In the genomic region with DNA sequence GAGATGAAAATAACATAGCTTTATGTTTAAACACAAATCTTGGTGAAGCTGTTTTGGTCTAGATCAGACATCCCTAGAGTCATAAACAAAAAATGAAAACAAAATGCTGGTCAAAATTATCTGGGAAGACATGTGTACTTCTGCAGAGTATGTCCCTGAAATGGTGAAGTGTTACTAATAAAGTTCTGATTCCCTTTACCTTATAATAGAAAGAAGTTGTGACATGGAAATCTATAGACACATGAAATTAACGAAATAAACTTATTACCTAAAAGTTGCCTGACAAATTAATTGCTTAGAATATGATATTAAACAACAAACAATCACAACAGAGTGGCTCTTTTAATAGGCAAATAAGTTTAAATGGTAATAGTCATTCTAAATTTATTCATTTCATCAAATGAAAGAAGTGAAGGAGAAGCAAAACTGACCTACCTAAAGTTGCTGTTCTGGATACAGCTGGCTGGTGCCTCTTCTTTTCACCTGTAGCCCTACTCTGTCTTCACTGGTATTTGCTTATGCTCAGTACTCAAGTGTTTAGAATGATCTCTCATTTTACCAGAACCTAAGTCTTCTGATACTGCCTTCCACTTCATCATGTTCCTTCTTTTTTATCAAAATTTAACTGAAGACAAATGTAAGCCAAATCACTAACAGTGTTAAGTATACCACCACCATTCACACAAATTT, we compare ENCODE assay signal across 16 cellular contexts. TPM values are rescaled to one million over a fixed set of nuclear protein-coding genes. Genes with fewer than 3 reads are reported as not detected.
DNase-seq lines count a peak whose midpoint lies in the region; ATAC-seq and TF ChIP-seq lines count a peak whose summit lies in the region.
"Had no signal": no experiment of that assay in that cellular context is flagged by ENCODE, and none has a peak within 500 bp of the region (broad histone marks: within the 10 kb centered on the region; RNA-seq: fewer than 3 reads in every experiment).

No MANE protein-coding gene starts in this region.

- CTCF ChIA-PET in activated B cell treated with CpG ODN at 0.5 μM for 24 hours (lab: Charles Lee): no interaction called here

- H3K4me3 Mint-ChIP-seq in activated B cell treated with CpG ODN at 0.5 μM for 24 hours (peak overlapping the region; percentile 17), memory B cell (no peak overlapping the region), progenitor cell of endocrine pancreas (ENCODE audit: low read depth) (no peak overlapping the region)
- H3K4me3 Mint-ChIP-seq: HFFc6, nephron progenitor cell, WTC11 had no signal

- ATAC-seq in GM18511 (IDR thresholded peaks at IDR 0.05; ENCODE audit: unreplicated experiment) (peak; percentile 65), HG02623 (IDR thresholded peaks at IDR 0.05; ENCODE audit: unreplicated experiment) (peak; percentile 60), activated B cell treated with CpG ODN at 0.5 μM for 24 hours (ENCODE audit: low read depth) (no peak), memory B cell (ENCODE audit: low read depth) (no peak)
- no peak for ATAC-seq in activated CD4-positive, CD25-positive, alpha-beta regulatory T cell treated with anti-CD3 and anti-CD28 coated beads, Interleukin-2, amount 50 U/mL, for 24 hours
- ATAC-seq: lower lobe of right lung, right lobe of liver, WTC11 had no signal

- H3K27ac Mint-ChIP-seq in activated B cell treated with CpG ODN at 0.5 μM for 24 hours: no peak overlapping the region
- H3K27ac Mint-ChIP-seq in memory B cell: peak overlapping the region; percentile 8
- H3K27ac Mint-ChIP-seq in progenitor cell of endocrine pancreas: no peak overlapping the region
- H3K27ac Mint-ChIP-seq: HFFc6, nephron progenitor cell, WTC11 had no signal

- POLR2A ChIA-PET in activated B cell treated with CpG ODN at 0.5 μM for 24 hours (lab: Charles Lee): no interaction called here

- H3K4me1 Mint-ChIP-seq in activated B cell treated with CpG ODN at 0.5 μM for 24 hours (peaks cover 22% of the 10 kb centered on the region), memory B cell (peaks cover 34% of the 10 kb centered on the region), progenitor cell of endocrine pancreas (ENCODE audit: low read depth) (peaks cover 9% of the 10 kb centered on the region)

- peaks cover 10% of the 10 kb centered on the region for H3K36me3 Mint-ChIP-seq in activated B cell treated with CpG ODN at 0.5 μM for 24 hours (ENCODE audit: low read depth)
- peaks cover 14% of the 10 kb centered on the region for H3K36me3 Mint-ChIP-seq in memory B cell
- H3K36me3 Mint-ChIP-seq in progenitor cell of endocrine pancreas (ENCODE audit: insufficient read depth): peaks cover 8% of the 10 kb centered on the region

- intact Hi-C loops in activated B cell treated with CpG ODN at 0.5 μM for 24 hours (cut with micrococcal nuclease): no loop called here

- H3K9me3 Mint-ChIP-seq in activated B cell treated with CpG ODN at 0.5 μM for 24 hours: peaks cover 3% of the 10 kb centered on the region
- peaks cover 3% of the 10 kb centered on the region for H3K9me3 Mint-ChIP-seq in memory B cell
- H3K9me3 Mint-ChIP-seq in progenitor cell of endocrine pancreas (ENCODE audit: low read depth): peaks cover 14% of the 10 kb centered on the region
- H3K9me3 Mint-ChIP-seq: HFFc6 had no signal

- H3K27me3 Mint-ChIP-seq in activated B cell treated with CpG ODN at 0.5 μM for 24 hours (no peaks in the 10 kb centered on the region), memory B cell (no peaks in the 10 kb centered on the region), progenitor cell of endocrine pancreas (no peaks in the 10 kb centered on the region)

- DNase-seq in activated B cell treated with CpG ODN at 0.5 μM for 24 hours (no peak), memory B cell (ENCODE audit: low spot score in 2 of 2) (no peak), epidermal melanocyte (ENCODE audit: insufficient read length, low spot score) (no peak), C1 segment of cervical spinal cord (lab: John Stamatoyannopoulos, UW) (no peak), progenitor cell of endocrine pancreas (ENCODE audit: low spot score, unreplicated experiment) (no peak)
- DNase-seq: activated effector memory CD4-positive, alpha-beta T cell treated with anti-CD3 and anti-CD28 coated beads, Interleukin-2, amount 50 U/mL, for 16 hours; HFFc6; lower lobe of right lung; NCI-H187 treated with DMSO at 0.1 percent for 48 hours; NCI-H526 treated with DMSO at 0.1 percent for 48 hours; nephron progenitor cell; right lobe of liver had no signal

- no peak for TF ChIP-seq CTCF in activated B cell treated with CpG ODN at 0.5 μM for 24 hours (IDR thresholded peaks at IDR 0.05)
- TF ChIP-seq CTCF in progenitor cell of endocrine pancreas (IDR thresholded peaks at IDR 0.05; ENCODE audit: unreplicated experiment): no peak

RNA-seq across cellular contexts. Expression of a gene that starts 38.8 kb away (rescaled TPM):
- total RNA-seq in activated B cell treated with CpG ODN at 0.5 μM for 24 hours (29.8 and 34.0 TPM in 2 replicates), progenitor cell of endocrine pancreas (28.8 and 28.9 TPM in 2 replicates)

Comparison
In these comparisons a context has a peak if more than half of its experiments do, and no peak if none do; other contexts are left out.
1. ATAC-seq: peak in GM18511 (single experiment) and HG02623 (single experiment); none in activated B cell treated with CpG ODN at 0.5 μM for 24 hours (single experiment), memory B cell (single experiment) and activated CD4-positive, CD25-positive, alpha-beta regulatory T cell treated with anti-CD3 and anti-CD28 coated beads, Interleukin-2, amount 50 U/mL, for 24 hours (0 of 2).